ENCODE assay signal across 9 cellular contexts in genomic region chr1:228860911-228861829, GRCh38.
DNase-seq lines count a peak whose midpoint lies in the region; ATAC-seq, FAIRE-seq and TF ChIP-seq lines count a peak whose summit lies in the region.
"Had no signal": no experiment of that assay in that cellular context is flagged by ENCODE, and none has a peak within 500 bp of the region (broad histone marks: within the 10 kb centered on the region; RNA-seq: fewer than 3 reads in every experiment).

No MANE protein-coding gene starts in this region.

- peak; percentile 79 for FAIRE-seq in HepG2 (lab: Jason Lieb, UNC)

- H3K27ac ChIP-seq in HepG2 (ENCODE audit: extremely low read length, insufficient read depth, low read length): peak overlapping the region; percentile 69
- H3K27ac ChIP-seq: suprapubic skin had no signal

- in situ Hi-C loops in HepG2 (cut with HindIII; ENCODE audit: extremely low pct_ligation_motif_present, low pct_unique_long_range_greater_than_20kb): no loop called here

- no TSS peak for BruUV-seq in HepG2 (replicated peaks; lab: Mats Ljungman, UMichigan)

- intact Hi-C loops in HepG2 (cut with micrococcal nuclease; ENCODE audit: unreplicated experiment): loop anchor here (1.0 to 10.0 kb wide), 3 partner anchors 23 to 364 kb away; no protein-coding TSS in a partner anchor

- TF ChIP-seq RAD21 in HepG2 (CRISPR knock-in tag; IDR thresholded peaks at IDR 0.05): no peak; the same call in 1 of the 2 replicates

- H3K27me3 ChIP-seq in HepG2 (ENCODE audit: control insufficient read depth in 1 of 2, insufficient read depth in 2 of 2, low read length in 2 of 2): no peaks in the 10 kb centered on the region

- H3K4me3 ChIP-seq in GM12865 (ENCODE audit: low read depth, low read length): no peak overlapping the region
- peak overlapping the region in 1 of 3 experiments; percentile 8; a peak in 1 of 6 replicates for H3K4me3 ChIP-seq in HepG2 (replicated peaks in 1 of 3; ENCODE audit: insufficient read depth in 1 of 3, low read depth in 2 of 3, low read length in 3 of 3)
- H3K4me3 ChIP-seq: suprapubic skin had no signal

- peak overlapping the region; percentile 11; the same call in 1 of the 2 replicates for H3K9ac ChIP-seq in HepG2 (ENCODE audit: insufficient read depth, low read depth, low read length)

- H3K4me2 ChIP-seq in HepG2 (ENCODE audit: low read depth, low read length): peak overlapping the region; percentile 66

- no peak overlapping the region for H2AFZ ChIP-seq in HepG2 (ENCODE audit: low read length)

- peak; percentile 50 for DNase-seq in GM12865 (ENCODE audit: low read depth)
- DNase-seq in SW480 (ENCODE audit: low spot score): peak; percentile 86
- peak; percentile 97 for DNase-seq in HepG2 (ENCODE audit: low spot score)
- no peak for DNase-seq in NCI-H128 (lab: John Stamatoyannopoulos, UW; ENCODE audit: unreplicated experiment)
- no peak for DNase-seq in NCI-H82 (lab: John Stamatoyannopoulos, UW)

- H4K20me1 ChIP-seq in HepG2 (ENCODE audit: insufficient read depth, low read length): no peaks in the 10 kb centered on the region

- no peaks in the 10 kb centered on the region for H3K36me3 ChIP-seq in HepG2 (replicated peaks in 1 of 2; ENCODE audit: control insufficient read depth in 1 of 2, insufficient read depth in 2 of 2, low read length in 2 of 2)
- H3K36me3 ChIP-seq: suprapubic skin had no signal

- no peaks in the 10 kb centered on the region for H3K79me2 ChIP-seq in HepG2 (ENCODE audit: insufficient read depth, low read length)

- TF ChIP-seq POLR2A in HepG2 (IDR thresholded peaks at IDR 0.05; ENCODE audit: insufficient read depth in 1 of 2, low read depth in 2 of 2, low read length in 2 of 2): no peak

- TF ChIP-seq EP300 in HepG2 (IDR thresholded peaks at IDR 0.05; ENCODE audit: low read depth in 2 of 2, low read length in 2 of 2) (peak; percentile 50 to 89; a peak in 3 of 4 replicates), HepG2 (CRISPR knock-in tag; IDR thresholded peaks at IDR 0.05; ENCODE audit: borderline replicate concordance) (peak; percentile 81)

- POLR2A ChIA-PET in HepG2 (lab: Yijun Ruan, JAX): interaction anchor here (1.0 to 8.5 kb wide), 14 partner anchors 9 to 647 kb away, joined by 3 to 124 read pairs (median 4); partner anchors contain the start of genes NUP133 and RHOU

- peaks cover 99% of the 10 kb centered on the region for H3K4me1 ChIP-seq in HepG2 (ENCODE audit: insufficient read depth, low read length)

- WGBS in HepG2 (ENCODE audit: low lambda C conversion rate): 5% methylated on average over 11 of the region's 16 CpGs

- no peak for TF ChIP-seq CTCF in GM12865 (IDR thresholded peaks at IDR 0.05; ENCODE audit: insufficient read depth, low read depth, low read length, missing control alignments)
- no peak for TF ChIP-seq CTCF in HepG2 (CRISPR knock-in tag; IDR thresholded peaks at IDR 0.05)

- H3K9me3 ChIP-seq in HepG2 (ENCODE audit: low read length): no peaks in the 10 kb centered on the region
- H3K9me3 ChIP-seq: suprapubic skin had no signal

- ATAC-seq in HG02678 (IDR thresholded peaks at IDR 0.05; ENCODE audit: unreplicated experiment) (peak; percentile 66), HepG2 (peak; percentile 90), GM18519 (IDR thresholded peaks at IDR 0.05; ENCODE audit: low FRiP score, unreplicated experiment) (no peak), GM18867 (IDR thresholded peaks at IDR 0.05; ENCODE audit: unreplicated experiment) (no peak)

- CTCF ChIA-PET in HepG2 (lab: Yijun Ruan, JAX; ENCODE audit: low intra/inter-chr PET ratio, low total read pairs): no interaction called here

TF ChIP-seq in HepG2, 621 proteins besides CTCF, POLR2A, EP300 and RAD21 (continues in another document):
- TF ChIP-seq PHF21A (CRISPR knock-in tag; IDR thresholded peaks at IDR 0.05) (peak; percentile 39; the same call in 1 of the 2 replicates), ZNF10 (CRISPR knock-in tag; IDR thresholded peaks at IDR 0.05; ENCODE audit: borderline replicate concordance, low read depth) (no peak), CHCHD3 (CRISPR knock-in tag; IDR thresholded peaks at IDR 0.05) (no peak), MBD4 (IDR thresholded peaks at IDR 0.05; ENCODE audit: borderline replicate concordance, low read length) (no peak; the same call in 1 of the 2 replicates), DRAP1 (CRISPR knock-in tag; IDR thresholded peaks at IDR 0.05) (peak; percentile 35; the same call in 1 of the 2 replicates), NCOR1 (IDR thresholded peaks at IDR 0.05; ENCODE audit: borderline replicate concordance, low read length) (peak; percentile 94; the same call in 1 of the 2 replicates), ZSCAN22 (CRISPR knock-in tag; IDR thresholded peaks at IDR 0.05) (no peak), KAT8 (CRISPR knock-in tag; IDR thresholded peaks at IDR 0.05) (peak; percentile 76), ARID5B (CRISPR knock-in tag; IDR thresholded peaks at IDR 0.05) (peak; percentile 98), RERE (CRISPR knock-in tag; IDR thresholded peaks at IDR 0.05; ENCODE audit: low read depth) (peak; percentile 80), ZNF773 (CRISPR knock-in tag; IDR thresholded peaks at IDR 0.05; ENCODE audit: borderline replicate concordance) (no peak), CC2D1A (CRISPR knock-in tag; IDR thresholded peaks at IDR 0.05) (no peak)

Comparison
In these comparisons a context has a peak if more than half of its experiments do, and no peak if none do; other contexts are left out.
1. DNase-seq: peak in GM12865 (single experiment), SW480 (single experiment) and HepG2 (single experiment); none in NCI-H128 (single experiment) and NCI-H82 (single experiment).
2. ATAC-seq: peak in HG02678 (single experiment) and HepG2 (single experiment); none in GM18519 (single experiment) and GM18867 (single experiment).